ENCODE assay signal across 23 cellular contexts in genomic region chr4:3087398-3087797, GRCh38. TPM values are rescaled to one million over a fixed set of nuclear protein-coding genes. Genes with fewer than 3 reads are reported as not detected.
"Had no signal": no experiment of that assay in that cellular context is flagged by ENCODE, and none has a peak within 500 bp of the region (broad histone marks: within the 10 kb centered on the region; RNA-seq: fewer than 3 reads in every experiment).

No MANE protein-coding gene starts in this region.

- ATAC-seq: effector memory CD8-positive, alpha-beta T cell; gastrocnemius medialis; heart right ventricle; mucosa of descending colon; naive thymus-derived CD8-positive, alpha-beta T cell had no signal

- H3K9me3 Mint-ChIP-seq: dendritic cell treated with granulocyte-macrophage colony-stimulating factor and Interleukin-4, amounts not matched to agents 40 ng/mL and 50 ng/mL, for 4 days; effector memory CD8-positive, alpha-beta T cell; naive thymus-derived CD8-positive, alpha-beta T cell had no signal

- H3K27ac Mint-ChIP-seq: dendritic cell treated with granulocyte-macrophage colony-stimulating factor and Interleukin-4, amounts not matched to agents 40 ng/mL and 50 ng/mL, for 4 days; effector memory CD8-positive, alpha-beta T cell had no signal

- FAIRE-seq: islet of Langerhans had no signal

- H3K4me3 Mint-ChIP-seq: dendritic cell treated with granulocyte-macrophage colony-stimulating factor and Interleukin-4, amounts not matched to agents 40 ng/mL and 50 ng/mL, for 4 days; effector memory CD8-positive, alpha-beta T cell; naive thymus-derived CD8-positive, alpha-beta T cell had no signal

- H3K27me3 Mint-ChIP-seq: dendritic cell treated with granulocyte-macrophage colony-stimulating factor and Interleukin-4, amounts not matched to agents 40 ng/mL and 50 ng/mL, for 4 days; effector memory CD8-positive, alpha-beta T cell; naive thymus-derived CD8-positive, alpha-beta T cell had no signal

- DNase-seq: effector memory CD8-positive, alpha-beta T cell; gastrocnemius medialis; heart right ventricle; hypothalamus; kidney glomerular epithelial cell; mammary epithelial cell; mucosa of descending colon; naive thymus-derived CD8-positive, alpha-beta T cell; sigmoid colon; stimulated activated CD4-positive, alpha-beta T cell treated with anti-CD3 and anti-CD28 coated beads, Interleukin-2, amount 100 ng/mL, for 24 hours; stimulated activated CD4-positive, alpha-beta T cell treated with anti-CD3 and anti-CD28 coated beads, Interleukin-4, amount 100 ng/mL, for 4 hours; stimulated activated naive CD4-positive, alpha-beta T cell treated with Interleukin-2 at 50 U/mL for 16 hours; trophoblast cell had no signal

RNA-seq across cellular contexts. Expression of gene HTT-AS, which starts 13.1 kb away (rescaled TPM):
- total RNA-seq: esophagus muscularis mucosa; fibroblast of villous mesenchyme; gastrocnemius medialis; heart right ventricle; lower leg skin; mammary epithelial cell; mucosa of descending colon; naive thymus-derived CD8-positive, alpha-beta T cell; osteoblast; pulmonary artery endothelial cell; sigmoid colon; urinary bladder had no signal
- polyA plus RNA-seq: heart right ventricle; mammary epithelial cell; naive thymus-derived CD8-positive, alpha-beta T cell; neural cell; sigmoid colon; thymus; urinary bladder had no signal
